ENCODE assay signal across 11 cellular contexts in the genomic region with DNA sequence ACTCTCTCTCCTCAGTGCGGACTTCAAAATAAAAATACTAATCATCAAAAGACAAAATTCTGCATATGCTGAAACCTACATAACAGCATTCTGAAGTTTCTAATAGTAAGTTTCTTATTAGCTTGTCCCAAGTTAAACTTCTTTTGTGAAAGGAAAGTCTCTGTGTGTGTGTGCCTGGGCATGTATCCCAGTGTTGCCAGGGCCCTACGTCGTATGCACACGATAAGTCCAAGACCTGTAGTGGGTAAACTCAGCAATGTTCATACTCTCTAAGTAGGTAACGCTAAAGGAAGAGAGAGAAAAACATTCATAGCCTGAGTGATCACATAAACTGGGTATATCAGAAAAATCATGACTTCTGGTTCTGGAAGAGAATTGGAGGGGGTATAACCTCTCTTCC.
"Had no signal": no experiment of that assay in that cellular context is flagged by ENCODE, and none has a peak within 500 bp of the region (broad histone marks: within the 10 kb centered on the region; RNA-seq: fewer than 3 reads in every experiment).

No MANE protein-coding gene starts in this region.

- H3K36me3 ChIP-seq: HAP-1 had no signal

- FAIRE-seq: H1, H54 had no signal

- DNase-seq: GM23248, GOT3, H7, H9, HCEC 1CT, HFFc6 had no signal

- H3K9me3 ChIP-seq: HAP-1 had no signal

- ATAC-seq: GM23338, HCT116 had no signal

- H3K4me1 ChIP-seq: HAP-1 had no signal

- H3K4me3 ChIP-seq: GM23248, GM23338, HAP-1 had no signal

- H3K27ac ChIP-seq: GM23248 had no signal
